In genomic region chr10:29448756-29449592, GRCh38 we compare ENCODE assay signal across 8 cellular contexts.
A peak's percentile ranks its signal among the peaks of the same experiment; 100 is the strongest.
DNase-seq lines count a peak whose midpoint lies in the region; FAIRE-seq and TF ChIP-seq lines count a peak whose summit lies in the region.
"Not testable (repeated sequence)": the region's sequence is repeated elsewhere in the genome, so short reads cannot be mapped to it uniquely, and the experiment has no call there.

No MANE protein-coding gene starts in this region.

- in situ Hi-C loops in SK-MEL-5 (cut with HindIII; ENCODE audit: low pct_unique_long_range_greater_than_20kb, low sequenced_read_pairs): not testable (repeated sequence)

- not testable (repeated sequence) for H3K36me3 Mint-ChIP-seq in activated T-helper 2 cell treated with anti-CD3 and anti-CD28 coated beads, Interferon-gamma antibody, Interleukin-2, Interleukin-4, amounts not matched to agents 10 μg/mL and 5 μg/mL and 100 μg/mL, durations not matched to agents 14 hours and 24 hours and 36 hours (ENCODE audit: low read depth); neural crest cell (ENCODE audit: low read depth)

- peak; percentile 64 for DNase-seq in ELR (ENCODE audit: low read depth)
- DNase-seq in H54 (ENCODE audit: insufficient read length, low spot score): peak; percentile 27
- DNase-seq in M059J (ENCODE audit: low read depth): peak; percentile 32
- DNase-seq in SK-MEL-5 (ENCODE audit: low read depth, low spot score): peak; percentile 72
- DNase-seq in activated T-helper 2 cell treated with anti-CD3 and anti-CD28 coated beads, Interferon-gamma antibody, Interleukin-2, Interleukin-4, amounts not matched to agents 10 μg/mL and 5 μg/mL and 100 μg/mL, durations not matched to agents 14 hours and 24 hours and 36 hours (ENCODE audit: low spot score): peak; percentile 58
- peak; percentile 76 for DNase-seq in fibroblast of the aortic adventitia (ENCODE audit: low read depth)
- peak; percentile 88 for DNase-seq in neural crest cell (ENCODE audit: low read depth, low spot score)
- DNase-seq in stimulated activated naive CD4-positive, alpha-beta T cell (lab: John Stamatoyannopoulos, UW): peak; percentile 32 to 69 (median 54)

- not testable (repeated sequence) for H3K9me3 Mint-ChIP-seq in activated T-helper 2 cell treated with anti-CD3 and anti-CD28 coated beads, Interferon-gamma antibody, Interleukin-2, Interleukin-4, amounts not matched to agents 10 μg/mL and 5 μg/mL and 100 μg/mL, durations not matched to agents 14 hours and 24 hours and 36 hours; neural crest cell

- H3K4me3 Mint-ChIP-seq in activated T-helper 2 cell treated with anti-CD3 and anti-CD28 coated beads, Interferon-gamma antibody, Interleukin-2, Interleukin-4, amounts not matched to agents 10 μg/mL and 5 μg/mL and 100 μg/mL, durations not matched to agents 14 hours and 24 hours and 36 hours (ENCODE audit: low read depth); neural crest cell: not testable (repeated sequence)

- TF ChIP-seq CTCF in fibroblast of the aortic adventitia (IDR thresholded peaks at IDR 0.05; ENCODE audit: insufficient read depth, low read length): peak; percentile 75
- peak; percentile 87 for TF ChIP-seq CTCF in neural crest cell (conservative IDR thresholded peaks at IDR 0.05)

- FAIRE-seq in H54 (lab: Jason Lieb, UNC): not testable (repeated sequence)

- not testable (repeated sequence) for H3K27ac Mint-ChIP-seq in activated T-helper 2 cell treated with anti-CD3 and anti-CD28 coated beads, Interferon-gamma antibody, Interleukin-2, Interleukin-4, amounts not matched to agents 10 μg/mL and 5 μg/mL and 100 μg/mL, durations not matched to agents 14 hours and 24 hours and 36 hours; neural crest cell (ENCODE audit: unreplicated experiment)

- H3K4me3 ChIP-seq in fibroblast of the aortic adventitia (ENCODE audit: low read depth, low read length): not testable (repeated sequence)

- not testable (repeated sequence) for H3K27me3 Mint-ChIP-seq in activated T-helper 2 cell treated with anti-CD3 and anti-CD28 coated beads, Interferon-gamma antibody, Interleukin-2, Interleukin-4, amounts not matched to agents 10 μg/mL and 5 μg/mL and 100 μg/mL, durations not matched to agents 14 hours and 24 hours and 36 hours (ENCODE audit: low read depth); neural crest cell (ENCODE audit: low read depth)

- not testable (repeated sequence) for TF ChIP-seq POLR2A in H54 (IDR thresholded peaks at IDR 0.05; ENCODE audit: low read depth, low read length)

- intact Hi-C loops in activated T-helper 2 cell treated with anti-CD3 and anti-CD28 coated beads, Interferon-gamma antibody, Interleukin-2, Interleukin-4, amounts not matched to agents 10 μg/mL and 5 μg/mL and 100 μg/mL, durations not matched to agents 14 hours and 24 hours and 36 hours (cut with micrococcal nuclease): loop anchor here (2.0 to 10.0 kb wide), 4 partner anchors 37 to 146 kb away; no protein-coding TSS in a partner anchor

- peaks cover 30% of the 10 kb centered on the region for H3K4me1 Mint-ChIP-seq in activated T-helper 2 cell treated with anti-CD3 and anti-CD28 coated beads, Interferon-gamma antibody, Interleukin-2, Interleukin-4, amounts not matched to agents 10 μg/mL and 5 μg/mL and 100 μg/mL, durations not matched to agents 14 hours and 24 hours and 36 hours (ENCODE audit: low read depth)
- H3K4me1 Mint-ChIP-seq in neural crest cell: not testable (repeated sequence)

Comparison
In these comparisons a context has a peak if more than half of its experiments do, and no peak if none do; other contexts are left out.
1. DNase-seq: peak in every context shown above with its lines; median percentile 88 in neural crest cell; 76 in fibroblast of the aortic adventitia; 72 in SK-MEL-5; 64 in ELR; 58 in activated T-helper 2 cell treated with anti-CD3 and anti-CD28 coated beads, Interferon-gamma antibody, Interleukin-2, Interleukin-4, amounts not matched to agents 10 μg/mL and 5 μg/mL and 100 μg/mL, durations not matched to agents 14 hours and 24 hours and 36 hours; 54 in stimulated activated naive CD4-positive, alpha-beta T cell; 32 in M059J; 27 in H54.